Comparison of ENCODE assay signal across 8 cellular contexts in genomic region chr10:71456631-71457030, GRCh38.
"Had no signal": no experiment of that assay in that cellular context is flagged by ENCODE, and none has a peak within 500 bp of the region (broad histone marks: within the 10 kb centered on the region; RNA-seq: fewer than 3 reads in every experiment).

No MANE protein-coding gene starts in this region.

- H3K4me3 ChIP-seq: GM23248, HAP-1 had no signal

- H3K9me3 ChIP-seq: HAP-1 had no signal

- H3K4me1 ChIP-seq: HAP-1 had no signal

- ATAC-seq: HCT116 had no signal

- FAIRE-seq: HTR-8/SVneo had no signal

- H3K27ac ChIP-seq: GM23248 had no signal

- DNase-seq: GM23248, GOT3, H7, IMR-90, KBM-7 had no signal

- H3K9ac ChIP-seq: GM23248 had no signal

- H3K36me3 ChIP-seq: HAP-1 had no signal

- H2AFZ ChIP-seq: GM23248 had no signal
